1 cellular context compared by ENCODE assay signal in genomic region chr11:65223031-65223430, GRCh38.
TF ChIP-seq lines count a peak whose summit lies in the region.

No MANE protein-coding gene starts in this region.

TF ChIP-seq in H1, 55 proteins besides CTCF, POLR2A, EP300 and RAD21:
- TF ChIP-seq EZH2 (IDR thresholded peaks at IDR 0.05; ENCODE audit: low read depth, low read length, severe bottlenecking), result no peak
- no peak for TF ChIP-seq KDM5A (IDR thresholded peaks at IDR 0.05; ENCODE audit: low read length)
- TF ChIP-seq BCL11A (IDR thresholded peaks at IDR 0.05; ENCODE audit: low read depth in 2 of 2, low read length in 2 of 2), result no peak
- no peak for TF ChIP-seq RNF2 (IDR thresholded peaks at IDR 0.05; ENCODE audit: borderline replicate concordance, low read depth, low read length, missing control alignments, poor library complexity, severe bottlenecking)
- no peak for TF ChIP-seq SRF (IDR thresholded peaks at IDR 0.05; ENCODE audit: low read depth, low read length)
- TF ChIP-seq MAFK (IDR thresholded peaks at IDR 0.05; ENCODE audit: low read depth, low read length), result no peak
- no peak for TF ChIP-seq CHD7 (IDR thresholded peaks at IDR 0.05; ENCODE audit: insufficient replicate concordance, low read length)
- no peak for TF ChIP-seq BRCA1 (IDR thresholded peaks at IDR 0.05; ENCODE audit: low read depth, low read length)
- no peak for TF ChIP-seq ASH2L (IDR thresholded peaks at IDR 0.05; ENCODE audit: low read length)
- TF ChIP-seq HDAC6 (IDR thresholded peaks at IDR 0.05; ENCODE audit: low read depth, low read length), result no peak
- no peak for TF ChIP-seq CTBP2 (IDR thresholded peaks at IDR 0.05; ENCODE audit: borderline replicate concordance, insufficient read depth, insufficient read length, low read length)
